ENCODE assay signal across 32 cellular contexts in the genomic region with DNA sequence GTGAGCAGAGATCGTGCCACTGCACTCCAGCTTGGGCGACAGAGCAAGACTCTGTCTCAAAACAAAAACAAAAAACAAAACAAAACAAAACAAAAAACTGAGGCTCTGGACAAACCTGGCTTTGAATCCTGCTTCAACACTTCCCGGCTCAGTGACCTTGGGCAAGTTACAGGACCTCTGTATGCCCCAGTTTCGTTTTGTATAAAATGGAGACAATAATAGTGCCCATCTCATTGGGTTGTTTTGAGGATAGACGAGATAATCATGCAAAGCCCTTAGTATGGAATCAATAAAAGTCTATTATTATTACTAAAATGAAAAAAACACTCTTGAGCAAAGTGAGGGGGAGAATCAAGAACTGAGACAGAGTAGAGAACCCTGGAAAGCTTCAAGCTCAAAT.
DNase-seq lines count a peak whose midpoint lies in the region; ATAC-seq, FAIRE-seq and TF ChIP-seq lines count a peak whose summit lies in the region.
"Had no signal": no experiment of that assay in that cellular context is flagged by ENCODE, and none has a peak within 500 bp of the region (broad histone marks: within the 10 kb centered on the region; RNA-seq: fewer than 3 reads in every experiment).

No MANE protein-coding gene starts in this region.

- no peak for TF ChIP-seq CTCF in SK-N-SH (IDR thresholded peaks at IDR 0.05)
- TF ChIP-seq CTCF in A549 (IDR thresholded peaks at IDR 0.05): no peak
- no peak for TF ChIP-seq CTCF in PC-9 (conservative IDR thresholded peaks at IDR 0.05)

- H2AFZ ChIP-seq in SK-N-SH (ENCODE audit: low read depth) (peak overlapping the region; percentile 42; the same call in 1 of the 2 replicates), PC-9 (no peak overlapping the region)

- H3K9me2 ChIP-seq in SK-N-SH (no peaks in the 10 kb centered on the region), PC-9 (ENCODE audit: insufficient read depth) (no peaks in the 10 kb centered on the region)

- no peak overlapping the region for H3K9ac ChIP-seq in SK-N-SH
- H3K9ac ChIP-seq: BLaER1; BLaER1 treated with 17β-estradiol and CSF1 and Interleukin-3, amounts not matched to agents 10 nM and 100 nM had no signal

- no peaks in the 10 kb centered on the region for H3K27me3 ChIP-seq in SK-N-SH (ENCODE audit: insufficient read depth)
- peaks cover 32% of the 10 kb centered on the region for H3K27me3 ChIP-seq in PC-9 (ENCODE audit: insufficient read depth, low read depth)
- H3K27me3 ChIP-seq: BE2C; BLaER1; BLaER1 treated with 17β-estradiol and CSF1 and Interleukin-3, amounts not matched to agents 10 nM and 100 nM had no signal

- H3K9me3 ChIP-seq in SK-N-SH: no peaks in the 10 kb centered on the region
- no peaks in the 10 kb centered on the region for H3K9me3 ChIP-seq in A549
- no peaks in the 10 kb centered on the region for H3K9me3 ChIP-seq in PC-9 (ENCODE audit: insufficient read depth, low read depth)
- H3K9me3 ChIP-seq: BE2C; BLaER1; BLaER1 treated with 17β-estradiol and CSF1 and Interleukin-3, amounts not matched to agents 10 nM and 100 nM; Caco-2 had no signal

- intact Hi-C loops in PC-9 (cut with micrococcal nuclease; ENCODE audit: unreplicated experiment): no loop called here

- H3K79me2 ChIP-seq in SK-N-SH (ENCODE audit: insufficient read depth) (no peaks in the 10 kb centered on the region), PC-9 (ENCODE audit: low read depth) (no peaks in the 10 kb centered on the region)

- no peaks in the 10 kb centered on the region for H3F3A ChIP-seq in SK-N-SH (replicated peaks; ENCODE audit: insufficient read depth)
- no peaks in the 10 kb centered on the region for H3F3A ChIP-seq in PC-9 (ENCODE audit: insufficient read depth, low read depth)

- H3K4me1 ChIP-seq in SK-N-SH (ENCODE audit: control insufficient read depth in 1 of 2, insufficient read depth in 2 of 2, low read depth in 1 of 2, low read length in 1 of 2): no peaks in the 10 kb centered on the region
- H3K4me1 ChIP-seq in A549: no peaks in the 10 kb centered on the region
- H3K4me1 ChIP-seq in PC-9 (replicated peaks; ENCODE audit: insufficient read depth): no peaks in the 10 kb centered on the region
- H3K4me1 ChIP-seq: BE2C, Caco-2 had no signal

- TF ChIP-seq POLR2A in A549 (IDR thresholded peaks at IDR 0.05; ENCODE audit: low read length): no peak

- no peak for ATAC-seq in SK-N-SH treated with all-trans-retinoic acid at 6 μM for 48 hours
- ATAC-seq in A549: no peak
- ATAC-seq in GM19035 (IDR thresholded peaks at IDR 0.05; ENCODE audit: unreplicated experiment): no peak
- ATAC-seq: CD8-positive, alpha-beta T cell had no signal

- no TSS peak for BruUV-seq in PC-9 (replicated peaks; lab: Mats Ljungman, UMichigan)

- H3K36me3 ChIP-seq in SK-N-SH (replicated peaks in 1 of 2; ENCODE audit: control insufficient read depth in 1 of 2, insufficient read depth in 2 of 2, low read length in 1 of 2): no peaks in the 10 kb centered on the region
- H3K36me3 ChIP-seq in PC-9 (ENCODE audit: low read depth): no peaks in the 10 kb centered on the region
- H3K36me3 ChIP-seq: BE2C; BLaER1; BLaER1 treated with 17β-estradiol and CSF1 and Interleukin-3, amounts not matched to agents 10 nM and 100 nM had no signal

- 7% methylated on average over 5 of the region's 5 CpGs for WGBS in SK-N-SH (ENCODE audit: low lambda C conversion rate)
- 6% methylated on average over 5 of the region's 5 CpGs for WGBS in A549 (ENCODE audit: missing lambda C conversion rate)

- H3K4me2 ChIP-seq in SK-N-SH (no peak overlapping the region; the same call in 1 of the 2 replicates), A549 (peak overlapping the region; percentile 23; the same call in 1 of the 3 replicates), PC-9 (peak overlapping the region; percentile 31; the same call in 1 of the 2 replicates)
- H3K4me2 ChIP-seq: BLaER1; BLaER1 treated with 17β-estradiol and CSF1 and Interleukin-3, amounts not matched to agents 10 nM and 100 nM had no signal

- FAIRE-seq in A549 (lab: Jason Lieb, UNC): no peak
- FAIRE-seq: A204.1, D721Med had no signal

- no peak for TF ChIP-seq EP300 in SK-N-SH (IDR thresholded peaks at IDR 0.05; ENCODE audit: borderline replicate concordance in 1 of 2, low read depth in 1 of 2, low read length in 1 of 2)
- no peak for TF ChIP-seq EP300 in A549 (IDR thresholded peaks at IDR 0.05)

- POLR2A ChIA-PET in SK-N-SH (lab: Yijun Ruan, JAX): no interaction called here
- POLR2A ChIA-PET in A549 (lab: Yijun Ruan, JAX): no interaction called here
- POLR2A ChIA-PET in PC-9 (lab: Charles Lee; ENCODE audit: unreplicated experiment): no interaction called here

- CTCF ChIA-PET in SK-N-SH (lab: Yijun Ruan, JAX) (no interaction called here), A549 (lab: Yijun Ruan, JAX) (no interaction called here), PC-9 (lab: Charles Lee) (no interaction called here)

- H3K27ac ChIP-seq in SK-N-SH (ENCODE audit: low read depth in 2 of 2, low read length in 1 of 2) (no peak overlapping the region), A549 (no peak overlapping the region), PC-9 (no peak overlapping the region), substantia nigra (ENCODE audit: low read depth, low read length, poor library complexity, severe bottlenecking) (no peak overlapping the region)
- H3K27ac ChIP-seq: 22Rv1; BLaER1; BLaER1 treated with 17β-estradiol and CSF1 and Interleukin-3, amounts not matched to agents 10 nM and 100 nM; C4-2B had no signal

- H4K20me1 ChIP-seq in SK-N-SH (ENCODE audit: insufficient read depth) (no peaks in the 10 kb centered on the region), PC-9 (ENCODE audit: insufficient read depth) (no peaks in the 10 kb centered on the region)
- H4K20me1 ChIP-seq: BLaER1; BLaER1 treated with 17β-estradiol and CSF1 and Interleukin-3, amounts not matched to agents 10 nM and 100 nM had no signal

- H3K4me3 ChIP-seq in SK-N-SH (ENCODE audit: low read depth in 2 of 2, low read length in 1 of 2) (no peak overlapping the region; a peak in 1 of 4 replicates), A549 (no peak overlapping the region), PC-9 (no peak overlapping the region)
- H3K4me3 ChIP-seq: BLaER1; BLaER1 treated with 17β-estradiol and CSF1 and Interleukin-3, amounts not matched to agents 10 nM and 100 nM had no signal

- DNase-seq in SK-N-SH (no peak), A549 (ENCODE audit: low read depth in 1 of 2, low spot score in 1 of 2) (no peak), PC-9 (no peak), substantia nigra (lab: John Stamatoyannopoulos, UW) (no peak)
- DNase-seq: 8988T; ACHN; AML-193; BE2C; C1 segment of cervical spinal cord; Caco-2; Calu3; CD4-positive, alpha-beta memory T cell; CD4-positive, alpha-beta T cell; CD4-positive, CD25-positive, alpha-beta regulatory T cell; CD8-positive, alpha-beta memory T cell; CD8-positive, alpha-beta T cell; COR-L47; DMS 273 treated with DMSO at 0.1 percent for 48 hours; DMS153; DMS53; DMS79; DMS79 treated with DMSO at 0.1 percent for 48 hours; DND-41; EL had no signal

- TF ChIP-seq RAD21 in SK-N-SH (IDR thresholded peaks at IDR 0.05; ENCODE audit: low read length) (no peak), A549 (conservative IDR thresholded peaks at IDR 0.05 in 1 of 2, IDR thresholded peaks at IDR 0.05 in 1 of 2) (no peak)

TF ChIP-seq in SK-N-SH, 30 proteins besides CTCF, POLR2A, EP300 and RAD21:
- TF ChIP-seq MXI1 (IDR thresholded peaks at IDR 0.05; ENCODE audit: low read depth, low read length): no peak

TF ChIP-seq in SK-N-SH treated with all-trans-retinoic acid at 6 μM for 48 hours, 23 proteins besides CTCF, POLR2A, EP300 and RAD21 (continues in another document):
- TF ChIP-seq ZFP3 (CRISPR knock-in tag; IDR thresholded peaks at IDR 0.05) (no peak), GLIS3 (CRISPR knock-in tag; IDR thresholded peaks at IDR 0.05) (no peak)
- TF ChIP-seq, protein P1, sequence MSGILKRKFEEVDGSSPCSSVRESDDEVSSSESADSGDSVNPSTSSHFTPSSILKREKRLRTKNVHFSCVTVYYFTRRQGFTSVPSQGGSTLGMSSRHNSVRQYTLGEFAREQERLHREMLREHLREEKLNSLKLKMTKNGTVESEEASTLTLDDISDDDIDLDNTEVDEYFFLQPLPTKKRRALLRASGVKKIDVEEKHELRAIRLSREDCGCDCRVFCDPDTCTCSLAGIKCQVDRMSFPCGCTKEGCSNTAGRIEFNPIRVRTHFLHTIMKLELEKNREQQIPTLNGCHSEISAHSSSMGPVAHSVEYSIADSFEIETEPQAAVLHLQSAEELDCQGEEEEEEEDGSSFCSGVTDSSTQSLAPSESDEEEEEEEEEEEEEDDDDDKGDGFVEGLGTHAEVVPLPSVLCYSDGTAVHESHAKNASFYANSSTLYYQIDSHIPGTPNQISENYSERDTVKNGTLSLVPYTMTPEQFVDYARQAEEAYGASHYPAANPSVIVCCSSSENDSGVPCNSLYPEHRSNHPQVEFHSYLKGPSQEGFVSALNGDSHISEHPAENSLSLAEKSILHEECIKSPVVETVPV (CRISPR knock-in tag; IDR thresholded peaks at IDR 0.05): no peak

TF ChIP-seq in A549, 52 proteins besides CTCF, POLR2A, EP300 and RAD21:
- peak; percentile 96 for TF ChIP-seq RNF2 (IDR thresholded peaks at IDR 0.05; ENCODE audit: borderline replicate concordance, low read depth)
- TF ChIP-seq CBX8 (IDR thresholded peaks at IDR 0.05): peak; percentile 88; the same call in 1 of the 2 replicates
- no peak for TF ChIP-seq NFE2L2 (conservative IDR thresholded peaks at IDR 0.05; ENCODE audit: low read length)
